Comparison of ENCODE assay signal across 8 cellular contexts in the genomic region with DNA sequence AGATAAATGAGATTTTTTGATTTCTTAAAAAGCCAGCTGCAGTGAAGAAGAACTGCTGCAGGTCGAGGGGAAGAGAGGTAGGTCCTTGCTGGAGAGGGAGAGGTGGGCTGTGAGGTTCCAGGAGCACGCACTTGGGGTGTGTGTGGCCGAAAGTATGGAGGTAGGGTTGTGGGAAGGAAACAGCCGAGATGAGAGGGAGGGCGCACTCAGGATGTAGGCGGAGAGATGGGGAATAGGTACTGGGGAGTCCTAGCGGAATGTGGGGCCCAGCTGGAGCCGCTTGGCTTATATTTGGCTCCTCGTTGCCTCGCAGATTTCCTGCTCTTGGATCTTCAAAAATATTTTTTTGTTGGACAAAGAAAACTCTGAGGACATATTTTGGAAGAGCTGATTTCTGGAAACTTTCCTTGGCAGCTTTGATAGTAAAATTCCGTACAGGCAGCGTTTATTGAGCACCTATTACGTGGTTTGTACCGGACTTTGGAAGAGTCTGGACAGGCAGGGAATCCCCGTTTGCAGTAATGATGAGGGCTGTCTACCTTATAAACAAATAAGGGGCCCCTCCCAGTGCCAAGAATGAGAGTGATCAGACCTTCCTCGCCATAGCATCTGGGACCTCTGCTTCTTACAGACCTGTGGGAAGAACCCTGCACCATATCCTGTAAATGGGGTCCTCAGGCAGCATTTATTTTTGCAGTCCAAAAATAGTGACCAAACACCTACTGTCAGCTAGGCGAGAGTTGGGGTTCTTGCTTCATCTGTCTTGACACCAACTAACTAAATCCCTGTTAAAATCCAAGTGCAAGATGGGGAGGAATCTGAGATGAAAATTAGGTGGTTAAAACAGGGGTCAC. TPM values are rescaled to one million over a fixed set of nuclear protein-coding genes. Genes with fewer than 3 reads are reported as not detected.
A peak's percentile ranks its signal among the peaks of the same experiment; 100 is the strongest.
DNase-seq lines count a peak whose midpoint lies in the region; ATAC-seq, FAIRE-seq and TF ChIP-seq lines count a peak whose summit lies in the region.

No MANE protein-coding gene starts in this region.

- intact Hi-C loops in lower leg skin (cut with DNase I; ENCODE audit: low total_unique reads) = no loop called here
- intact Hi-C loops in vagina (cut with DNase I) = no loop called here

- H3K79me2 ChIP-seq in KMS-11 (ENCODE audit: insufficient read depth, low read depth) = no peaks in the 10 kb centered on the region

- DNase-seq in CD8-positive, alpha-beta memory T cell = no peak
- DNase-seq in astrocyte of the cerebellum (ENCODE audit: low read depth) (no peak), lower leg skin (ENCODE audit: low spot score in 2 of 2) (no peak), vagina (ENCODE audit: extremely low spot score in 2 of 2) (no peak), HTR-8/SVneo (ENCODE audit: insufficient read length, low spot score) (no peak), OCI-M2 (lab: John Stamatoyannopoulos, UW; ENCODE audit: unreplicated experiment) (no peak)

- H3K36me3 Mint-ChIP-seq in CD8-positive, alpha-beta memory T cell = peaks cover 0 to 5% (median 0%) of the 10 kb centered on the region in 3 donors

- no peaks in the 10 kb centered on the region for H4K20me1 ChIP-seq in KMS-11 (ENCODE audit: insufficient read depth)

- CTCF ChIA-PET in CD8-positive, alpha-beta memory T cell (lab: Charles Lee) = interaction anchor here (0.7 to 3.3 kb wide), 5 partner anchors 18 to 165 kb away, joined by 3 to 28 read pairs (median 3); no protein-coding TSS in a partner anchor

- no peak for TF ChIP-seq CTCF in KMS-11 (conservative IDR thresholded peaks at IDR 0.05; ENCODE audit: low read depth, low read length)
- TF ChIP-seq CTCF in astrocyte of the cerebellum (IDR thresholded peaks at IDR 0.05; ENCODE audit: low read depth, low read length, missing control alignments) = no peak
- no peak for TF ChIP-seq CTCF in lower leg skin (IDR thresholded peaks at IDR 0.05)
- TF ChIP-seq CTCF in vagina (IDR thresholded peaks at IDR 0.05) = no peak

- no peaks in the 10 kb centered on the region for H3K9me3 ChIP-seq in CD8-positive, alpha-beta memory T cell (ENCODE audit: low read length)
- no peaks in the 10 kb centered on the region for H3K9me3 ChIP-seq in vagina

- peak overlapping the region; percentile 72 for H3K27ac ChIP-seq in CD8-positive, alpha-beta memory T cell (ENCODE audit: low read depth, low read length)
- H3K27ac ChIP-seq in KMS-11 (peak overlapping the region; percentile 50; the same call in 1 of the 2 replicates), vagina (peak overlapping the region; percentile 42)

- no peaks in the 10 kb centered on the region for H3K27me3 Mint-ChIP-seq in CD8-positive, alpha-beta memory T cell

- H3K27ac Mint-ChIP-seq in CD8-positive, alpha-beta memory T cell = peak overlapping the region in 7 of 8 donors; percentile 35 to 93 (median 86)

- H2AFZ ChIP-seq in KMS-11 (ENCODE audit: low read depth) = peak overlapping the region; percentile 76

- peak overlapping the region; percentile 64; the same call in 1 of the 2 replicates for H3K4me2 ChIP-seq in KMS-11

- WGBS in lower leg skin, 2 donors = 63 to 70% methylated on average over 17 of the region's 17 CpGs

- FAIRE-seq in HTR-8/SVneo (lab: Jason Lieb, UNC) = no peak

- no peak for ATAC-seq in GM21360 (IDR thresholded peaks at IDR 0.05; ENCODE audit: unreplicated experiment)

- H3K36me3 ChIP-seq in CD8-positive, alpha-beta memory T cell (ENCODE audit: insufficient read depth, low read length) = no peaks in the 10 kb centered on the region
- no peaks in the 10 kb centered on the region for H3K36me3 ChIP-seq in KMS-11 (ENCODE audit: insufficient read depth)
- H3K36me3 ChIP-seq in vagina = no peaks in the 10 kb centered on the region

- peaks cover 19% of the 10 kb centered on the region for H3K4me1 ChIP-seq in CD8-positive, alpha-beta memory T cell (ENCODE audit: insufficient read depth, low read length)
- H3K4me1 ChIP-seq in KMS-11 (ENCODE audit: low read depth, poor library complexity, severe bottlenecking) (peaks cover 27% of the 10 kb centered on the region), vagina (peaks cover 16% of the 10 kb centered on the region)

- peak overlapping the region; percentile 85 to 92 (median 88) for H3K4me3 Mint-ChIP-seq in CD8-positive, alpha-beta memory T cell

- in situ Hi-C loops in astrocyte of the cerebellum (cut with HindIII; ENCODE audit: low sequenced_read_pairs) = no loop called here

- TF ChIP-seq POLR2A in lower leg skin (IDR thresholded peaks at IDR 0.05) (no peak), vagina (IDR thresholded peaks at IDR 0.05) (no peak)

- no peaks in the 10 kb centered on the region for H3K27me3 ChIP-seq in CD8-positive, alpha-beta memory T cell (ENCODE audit: insufficient read depth, low read length, poor library complexity, severe bottlenecking)
- H3K27me3 ChIP-seq in KMS-11 (ENCODE audit: insufficient read depth, low read depth) = no peaks in the 10 kb centered on the region
- no peaks in the 10 kb centered on the region for H3K27me3 ChIP-seq in vagina

- H3K9ac ChIP-seq in KMS-11 = peak overlapping the region; percentile 56; the same call in 1 of the 2 replicates

- POLR2A ChIA-PET in CD8-positive, alpha-beta memory T cell (lab: Charles Lee) = interaction anchor here (0.6 to 3.2 kb wide), 3 partner anchors 18 to 143 kb away, joined by 3 to 28 read pairs (median 4); no protein-coding TSS in a partner anchor

- no peaks in the 10 kb centered on the region for H3K9me3 Mint-ChIP-seq in CD8-positive, alpha-beta memory T cell

- H3K4me3 ChIP-seq in CD8-positive, alpha-beta memory T cell (ENCODE audit: low read length) = peak overlapping the region; percentile 83
- no peak overlapping the region for H3K4me3 ChIP-seq in KMS-11 (IDR thresholded peaks at IDR 0.05; ENCODE audit: insufficient read depth, low read depth, low read length)
- H3K4me3 ChIP-seq in astrocyte of the cerebellum (ENCODE audit: low read depth, low read length) = peak overlapping the region; percentile 71
- peak overlapping the region; percentile 82 for H3K4me3 ChIP-seq in lower leg skin (ENCODE audit: low read depth, poor library complexity, severe bottlenecking)
- H3K4me3 ChIP-seq in vagina = peak overlapping the region; percentile 78 to 91

- H3K4me1 Mint-ChIP-seq in CD8-positive, alpha-beta memory T cell = peaks cover 26 to 35% (median 33%) of the 10 kb centered on the region in 3 donors

RNA-seq across cellular contexts. Expression of a gene that starts 1.5 kb away (rescaled TPM):
- 10 to 100 TPM; 39.0 to 41.9 TPM for total RNA-seq in CD8-positive, alpha-beta memory T cell
- 56.3 TPM for polyA plus RNA-seq in CD8-positive, alpha-beta memory T cell
- total RNA-seq in lower leg skin = 10 to 100 TPM; 14.4 to 17.7 (median 15.7) TPM
- total RNA-seq in vagina = 4.4 TPM
